Comparison of ENCODE assay signal across 21 cellular contexts in the genomic region with DNA sequence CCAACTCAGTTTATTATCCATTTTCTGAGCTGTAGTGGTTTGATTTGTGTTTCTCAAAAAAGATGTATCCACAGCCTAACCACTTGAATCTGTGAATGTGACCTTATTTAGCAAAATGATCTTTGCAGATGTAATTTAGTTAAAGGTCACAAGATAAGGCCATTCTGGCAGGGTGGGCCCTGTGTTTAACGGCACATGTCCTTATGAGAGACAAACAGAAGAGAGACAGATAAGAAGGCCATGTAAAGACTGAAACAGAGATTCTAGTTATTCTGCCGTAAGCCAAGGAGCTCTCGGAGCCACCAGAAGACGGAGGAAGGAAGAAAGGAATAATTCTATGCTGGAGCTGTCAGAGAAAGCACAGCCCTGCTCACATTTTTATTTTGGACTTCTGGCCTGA.
"Had no signal": no experiment of that assay in that cellular context is flagged by ENCODE, and none has a peak within 500 bp of the region (broad histone marks: within the 10 kb centered on the region; RNA-seq: fewer than 3 reads in every experiment).

No MANE protein-coding gene starts in this region.

- H3K4me1 ChIP-seq: parathyroid adenoma, psoas muscle, thyroid gland, upper lobe of left lung, uterus had no signal

- H2AFZ ChIP-seq: parathyroid adenoma had no signal

- H3K9me3 ChIP-seq: esophagus muscularis mucosa, gastroesophageal sphincter, psoas muscle, sigmoid colon, thyroid gland, upper lobe of left lung, uterus had no signal

- H3K36me3 ChIP-seq: esophagus muscularis mucosa, gastroesophageal sphincter, sigmoid colon, thyroid gland, upper lobe of left lung, uterus had no signal

- H3K9ac ChIP-seq: parathyroid adenoma had no signal

- ATAC-seq: effector memory CD8-positive, alpha-beta T cell; gastroesophageal sphincter; left colon; naive thymus-derived CD4-positive, alpha-beta T cell; psoas muscle had no signal

- H3K4me3 ChIP-seq: esophagus muscularis mucosa, gastroesophageal sphincter, psoas muscle, sigmoid colon, skin epidermis, thyroid gland, upper lobe of left lung, uterus had no signal

- DNase-seq: effector memory CD8-positive, alpha-beta T cell; glutamatergic neuron; immature natural killer cell; kidney; left colon; mammary epithelial cell; naive thymus-derived CD4-positive, alpha-beta T cell; nephron progenitor cell; psoas muscle; retina; sigmoid colon; stimulated activated CD4-positive, alpha-beta T cell treated with anti-CD3 and anti-CD28 coated beads, Interleukin-12 subunit alpha, Interleukin-12 subunit beta, amount 100 ng/mL, for 4 hours; stimulated activated naive CD4-positive, alpha-beta T cell treated with Interleukin-2 at 50 U/mL for 16 hours; upper lobe of left lung; uterus had no signal

- H3K27me3 ChIP-seq: esophagus muscularis mucosa, gastroesophageal sphincter, sigmoid colon, thyroid gland, upper lobe of left lung, uterus had no signal

- H3K27ac ChIP-seq: epithelial cell of prostate, gastroesophageal sphincter, parathyroid adenoma, psoas muscle, sigmoid colon, skin epidermis, thyroid gland, upper lobe of left lung, uterus had no signal
